Comparison of ENCODE assay signal across 19 cellular contexts in genomic region chr1:227342075-227342829, GRCh38.
"Had no signal": no experiment of that assay in that cellular context is flagged by ENCODE, and none has a peak within 500 bp of the region (broad histone marks: within the 10 kb centered on the region; RNA-seq: fewer than 3 reads in every experiment).

No MANE protein-coding gene starts in this region.

- H3K27ac ChIP-seq: HL-60 had no signal

- DNase-seq: Karpas-422, KG1, MV-4-11, NCI-H1048, NCI-H1105, NCI-H1417, NCI-H1436 treated with DMSO at 0.1 percent for 48 hours, NCI-H1694, NCI-H187 treated with DMSO at 0.1 percent for 48 hours, NCI-H2081, NCI-H2107, NCI-H2227 treated with DMSO at 0.1 percent for 48 hours, NCI-H510A, NCI-H524 treated with DMSO at 0.1 percent for 48 hours, NCI-H69, NCI-H774, PC-3, SHP77 had no signal
